ENCODE assay signal across 12 cellular contexts in genomic region chr13:41006951-41007350, GRCh38. TPM values are rescaled to one million over a fixed set of nuclear protein-coding genes. Genes with fewer than 3 reads are reported as not detected.
DNase-seq lines count a peak whose midpoint lies in the region; ATAC-seq and TF ChIP-seq lines count a peak whose summit lies in the region.
"Had no signal": no experiment of that assay in that cellular context is flagged by ENCODE, and none has a peak within 500 bp of the region (broad histone marks: within the 10 kb centered on the region; RNA-seq: fewer than 3 reads in every experiment).

No MANE protein-coding gene starts in this region.

- peak overlapping the region; percentile 57 for H3K4me2 ChIP-seq in neural progenitor cell

- no peaks in the 10 kb centered on the region for H3K27me3 ChIP-seq in neural progenitor cell
- H3K27me3 ChIP-seq: pancreas had no signal

- H3K9me3 ChIP-seq in KOPT-K1 (ENCODE audit: insufficient read depth, low read length, poor library complexity, severe bottlenecking) (no peaks in the 10 kb centered on the region), neural progenitor cell (ENCODE audit: low read depth) (no peaks in the 10 kb centered on the region)
- H3K9me3 ChIP-seq: pancreas had no signal

- H3K4me1 ChIP-seq in neural progenitor cell: peaks cover 13% of the 10 kb centered on the region

- no peaks in the 10 kb centered on the region for H3K27me3 Mint-ChIP-seq in activated T-cell treated with anti-CD3 and anti-CD28 coated beads, Interleukin-2, amount 50 U/mL, for 24 hours
- H3K27me3 Mint-ChIP-seq in activated T-helper 17 cell treated with anti-CD3 and anti-CD28 coated beads, Interleukin-2, amount 50 U/mL, for 72 hours: no peaks in the 10 kb centered on the region
- H3K27me3 Mint-ChIP-seq in neural progenitor cell (ENCODE audit: insufficient read depth, low read depth): peaks cover 2% of the 10 kb centered on the region

- H3K36me3 Mint-ChIP-seq in activated T-cell treated with anti-CD3 and anti-CD28 coated beads, Interleukin-2, amount 50 U/mL, for 24 hours (ENCODE audit: low read depth): peaks cover 33% of the 10 kb centered on the region
- peaks cover 46% of the 10 kb centered on the region for H3K36me3 Mint-ChIP-seq in activated T-helper 17 cell treated with anti-CD3 and anti-CD28 coated beads, Interleukin-2, amount 50 U/mL, for 72 hours (ENCODE audit: low read depth)
- no peaks in the 10 kb centered on the region for H3K36me3 Mint-ChIP-seq in neural progenitor cell

- no peak for DNase-seq in activated T-cell treated with anti-CD3 and anti-CD28 coated beads, Interleukin-2, amount 50 U/mL, for 24 hours
- DNase-seq in activated T-cell treated with anti-CD3 and anti-CD28 coated beads, Interleukin-2, amount 50 U/mL, for 1 hour: no peak
- DNase-seq in neural progenitor cell (ENCODE audit: low spot score) (no peak), NOMO-1 treated with dmso at 0.1 percent for 144 hours (lab: John Stamatoyannopoulos, UW; ENCODE audit: unreplicated experiment) (no peak), hypothalamus (lab: John Stamatoyannopoulos, UW) (no peak)
- DNase-seq in NK-92 treated with Interleukin-12 subunit alpha and Interleukin-12 subunit beta, amount 100 ng/mL, for 24 hours (lab: John Stamatoyannopoulos, UW): no peak
- DNase-seq: ACHN, NCI-H1092 treated with DMSO at 0.1 percent for 48 hours, pancreas had no signal

- peak overlapping the region; percentile 93 for H3K27ac Mint-ChIP-seq in activated T-cell treated with anti-CD3 and anti-CD28 coated beads, Interleukin-2, amount 50 U/mL, for 24 hours
- H3K27ac Mint-ChIP-seq in activated T-helper 17 cell treated with anti-CD3 and anti-CD28 coated beads, Interleukin-2, amount 50 U/mL, for 72 hours: peak overlapping the region; percentile 84
- no peak overlapping the region for H3K27ac Mint-ChIP-seq in neural progenitor cell

- ATAC-seq in activated T-helper 17 cell treated with anti-CD3 and anti-CD28 coated beads, Interleukin-2, amount 50 U/mL, for 72 hours (replicated peaks): no peak
- ATAC-seq: Panc1 had no signal

- H3K27ac ChIP-seq in KOPT-K1 (ENCODE audit: low read depth, low read length, poor library complexity, severe bottlenecking) (peak overlapping the region; percentile 100), neural progenitor cell (no peak overlapping the region)

- H3F3A ChIP-seq in neural progenitor cell (ENCODE audit: low read depth): no peaks in the 10 kb centered on the region

- no peak overlapping the region for H2AFZ ChIP-seq in neural progenitor cell (replicated peaks)

- H3K36me3 ChIP-seq in KOPT-K1 (ENCODE audit: insufficient read depth, low read length): peaks cover 9% of the 10 kb centered on the region
- no peaks in the 10 kb centered on the region for H3K36me3 ChIP-seq in neural progenitor cell
- H3K36me3 ChIP-seq: pancreas had no signal

- H3K4me3 ChIP-seq in neural progenitor cell: no peak overlapping the region
- H3K4me3 ChIP-seq: pancreas had no signal

- H3K79me2 ChIP-seq in neural progenitor cell (ENCODE audit: low read depth): no peaks in the 10 kb centered on the region

- TF ChIP-seq CTCF in neural progenitor cell (IDR thresholded peaks at IDR 0.05): no peak

- no peaks in the 10 kb centered on the region for H3K9me3 Mint-ChIP-seq in activated T-cell treated with anti-CD3 and anti-CD28 coated beads, Interleukin-2, amount 50 U/mL, for 24 hours
- H3K9me3 Mint-ChIP-seq in activated T-helper 17 cell treated with anti-CD3 and anti-CD28 coated beads, Interleukin-2, amount 50 U/mL, for 72 hours: no peaks in the 10 kb centered on the region
- H3K9me3 Mint-ChIP-seq in neural progenitor cell: no peaks in the 10 kb centered on the region

- peaks cover 75% of the 10 kb centered on the region for H3K4me1 Mint-ChIP-seq in activated T-cell treated with anti-CD3 and anti-CD28 coated beads, Interleukin-2, amount 50 U/mL, for 24 hours (ENCODE audit: low read depth)
- peaks cover 48% of the 10 kb centered on the region for H3K4me1 Mint-ChIP-seq in activated T-helper 17 cell treated with anti-CD3 and anti-CD28 coated beads, Interleukin-2, amount 50 U/mL, for 72 hours
- peaks cover 7% of the 10 kb centered on the region for H3K4me1 Mint-ChIP-seq in neural progenitor cell

- no peaks in the 10 kb centered on the region for H4K20me1 ChIP-seq in neural progenitor cell (ENCODE audit: low read depth)

- peak overlapping the region; percentile 62 for H3K4me3 Mint-ChIP-seq in activated T-cell treated with anti-CD3 and anti-CD28 coated beads, Interleukin-2, amount 50 U/mL, for 24 hours
- H3K4me3 Mint-ChIP-seq in activated T-helper 17 cell treated with anti-CD3 and anti-CD28 coated beads, Interleukin-2, amount 50 U/mL, for 72 hours: peak overlapping the region; percentile 73
- H3K4me3 Mint-ChIP-seq in neural progenitor cell: no peak overlapping the region

- no peak overlapping the region for H3K9ac ChIP-seq in neural progenitor cell

RNA-seq across cellular contexts. Expression of gene ELF1, which starts 12.2 kb away (rescaled TPM):
- 10 to 100 TPM; 76.0 to 80.1 TPM for total RNA-seq in activated T-helper 17 cell treated with anti-CD3 and anti-CD28 coated beads, Interleukin-2, amount 50 U/mL, for 72 hours
- total RNA-seq in neural progenitor cell (ENCODE audit: low replicate concordance): 9.3 and 17.2 TPM in 2 replicates

RNA-seq across cellular contexts. Expression of gene WBP4, which starts 54.4 kb away (rescaled TPM):
- total RNA-seq in activated T-helper 17 cell treated with anti-CD3 and anti-CD28 coated beads, Interleukin-2, amount 50 U/mL, for 72 hours: 10 to 100 TPM in 1 of 2 donors, 1 to 10 TPM in 1; 9.7 to 10.6 TPM
- total RNA-seq in neural progenitor cell (ENCODE audit: low replicate concordance): 9.0 and 12.9 TPM in 2 replicates
